ENCODE assay signal across 1 cellular context in the genomic region with DNA sequence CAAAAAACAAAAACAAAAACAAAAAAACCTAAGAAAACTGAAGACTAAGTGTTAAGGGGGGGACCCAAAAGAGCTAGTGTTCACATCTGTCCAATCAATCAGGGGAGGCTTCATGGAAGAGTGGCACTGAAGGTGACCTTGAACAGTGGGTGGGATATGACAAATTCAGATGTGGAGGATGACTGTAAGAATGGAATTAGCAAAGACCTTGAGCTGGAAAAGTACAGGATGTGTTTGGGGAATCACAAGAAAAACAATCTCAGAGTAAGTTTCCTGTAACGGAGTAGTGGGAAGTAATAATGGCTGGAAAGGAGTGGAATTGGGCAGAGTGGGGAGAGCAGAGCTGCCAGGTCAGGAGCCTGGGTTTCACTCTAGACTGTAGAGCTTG.
A peak's percentile ranks its signal among the peaks of the same experiment; 100 is the strongest.
TF ChIP-seq lines count a peak whose summit lies in the region.

No MANE protein-coding gene starts in this region.

TF ChIP-seq in HepG2, 621 proteins besides CTCF, POLR2A, EP300 and RAD21 (continued from another document):
- TF ChIP-seq HOMEZ (CRISPR knock-in tag; IDR thresholded peaks at IDR 0.05; ENCODE audit: low read depth) (peak; percentile 23; the same call in 1 of the 2 replicates), GABPB1 (CRISPR knock-in tag; IDR thresholded peaks at IDR 0.05) (0 out of 2 replicates have a peak, but pooled peaks have one; percentile 1), STAT5B (CRISPR knock-in tag; IDR thresholded peaks at IDR 0.05) (no peak), GATAD1 (CRISPR knock-in tag; IDR thresholded peaks at IDR 0.05) (0 out of 2 replicates have a peak, but pooled peaks have one; percentile 21), ZNF776 (CRISPR knock-in tag; IDR thresholded peaks at IDR 0.05) (no peak), ERF (CRISPR knock-in tag; IDR thresholded peaks at IDR 0.05) (peak; percentile 16; the same call in 1 of the 2 replicates), ZNF792 (CRISPR knock-in tag; IDR thresholded peaks at IDR 0.05) (peak; percentile 19; the same call in 1 of the 2 replicates), MED1 (CRISPR knock-in tag; IDR thresholded peaks at IDR 0.05) (peak; percentile 91), BCL6 (CRISPR knock-in tag; IDR thresholded peaks at IDR 0.05) (no peak), GATAD2A (CRISPR knock-in tag; IDR thresholded peaks at IDR 0.05) (peak; percentile 77; the same call in 1 of the 2 replicates), KAT2B (IDR thresholded peaks at IDR 0.05; ENCODE audit: borderline replicate concordance, low read depth, low read length) (no peak), ZGPAT (CRISPR knock-in tag; IDR thresholded peaks at IDR 0.05) (peak; percentile 19; the same call in 1 of the 2 replicates), ZFP36 (IDR thresholded peaks at IDR 0.05; ENCODE audit: borderline replicate concordance, low read depth, low read length, partially characterized antibody) (peak; percentile 81), ZFX (CRISPR knock-in tag; IDR thresholded peaks at IDR 0.05; ENCODE audit: low read depth) (no peak), SOX13 (IDR thresholded peaks at IDR 0.05) (no peak), SOX13 (CRISPR knock-in tag; conservative IDR thresholded peaks at IDR 0.05 in 1 of 2, IDR thresholded peaks at IDR 0.05 in 1 of 2) (peak in 1 of 2 experiments; percentile 54; a peak in 1 of 4 replicates), MIER3 (CRISPR knock-in tag; IDR thresholded peaks at IDR 0.05; ENCODE audit: borderline replicate concordance) (peak; percentile 50; the same call in 1 of the 2 replicates), HDAC2 (CRISPR knock-in tag; IDR thresholded peaks at IDR 0.05) (peak; percentile 47; the same call in 1 of the 2 replicates), RXRB (CRISPR knock-in tag; IDR thresholded peaks at IDR 0.05; ENCODE audit: borderline replicate concordance) (peak; percentile 48; the same call in 1 of the 2 replicates), RARA (CRISPR knock-in tag; IDR thresholded peaks at IDR 0.05) (peak; percentile 48)
- TF ChIP-seq, protein P1, sequence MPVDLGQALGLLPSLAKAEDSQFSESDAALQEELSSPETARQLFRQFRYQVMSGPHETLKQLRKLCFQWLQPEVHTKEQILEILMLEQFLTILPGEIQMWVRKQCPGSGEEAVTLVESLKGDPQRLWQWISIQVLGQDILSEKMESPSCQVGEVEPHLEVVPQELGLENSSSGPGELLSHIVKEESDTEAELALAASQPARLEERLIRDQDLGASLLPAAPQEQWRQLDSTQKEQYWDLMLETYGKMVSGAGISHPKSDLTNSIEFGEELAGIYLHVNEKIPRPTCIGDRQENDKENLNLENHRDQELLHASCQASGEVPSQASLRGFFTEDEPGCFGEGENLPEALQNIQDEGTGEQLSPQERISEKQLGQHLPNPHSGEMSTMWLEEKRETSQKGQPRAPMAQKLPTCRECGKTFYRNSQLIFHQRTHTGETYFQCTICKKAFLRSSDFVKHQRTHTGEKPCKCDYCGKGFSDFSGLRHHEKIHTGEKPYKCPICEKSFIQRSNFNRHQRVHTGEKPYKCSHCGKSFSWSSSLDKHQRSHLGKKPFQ (CRISPR knock-in tag; IDR thresholded peaks at IDR 0.05; ENCODE audit: insufficient replicate concordance), result peak; percentile 26
- TF ChIP-seq, protein P2, sequence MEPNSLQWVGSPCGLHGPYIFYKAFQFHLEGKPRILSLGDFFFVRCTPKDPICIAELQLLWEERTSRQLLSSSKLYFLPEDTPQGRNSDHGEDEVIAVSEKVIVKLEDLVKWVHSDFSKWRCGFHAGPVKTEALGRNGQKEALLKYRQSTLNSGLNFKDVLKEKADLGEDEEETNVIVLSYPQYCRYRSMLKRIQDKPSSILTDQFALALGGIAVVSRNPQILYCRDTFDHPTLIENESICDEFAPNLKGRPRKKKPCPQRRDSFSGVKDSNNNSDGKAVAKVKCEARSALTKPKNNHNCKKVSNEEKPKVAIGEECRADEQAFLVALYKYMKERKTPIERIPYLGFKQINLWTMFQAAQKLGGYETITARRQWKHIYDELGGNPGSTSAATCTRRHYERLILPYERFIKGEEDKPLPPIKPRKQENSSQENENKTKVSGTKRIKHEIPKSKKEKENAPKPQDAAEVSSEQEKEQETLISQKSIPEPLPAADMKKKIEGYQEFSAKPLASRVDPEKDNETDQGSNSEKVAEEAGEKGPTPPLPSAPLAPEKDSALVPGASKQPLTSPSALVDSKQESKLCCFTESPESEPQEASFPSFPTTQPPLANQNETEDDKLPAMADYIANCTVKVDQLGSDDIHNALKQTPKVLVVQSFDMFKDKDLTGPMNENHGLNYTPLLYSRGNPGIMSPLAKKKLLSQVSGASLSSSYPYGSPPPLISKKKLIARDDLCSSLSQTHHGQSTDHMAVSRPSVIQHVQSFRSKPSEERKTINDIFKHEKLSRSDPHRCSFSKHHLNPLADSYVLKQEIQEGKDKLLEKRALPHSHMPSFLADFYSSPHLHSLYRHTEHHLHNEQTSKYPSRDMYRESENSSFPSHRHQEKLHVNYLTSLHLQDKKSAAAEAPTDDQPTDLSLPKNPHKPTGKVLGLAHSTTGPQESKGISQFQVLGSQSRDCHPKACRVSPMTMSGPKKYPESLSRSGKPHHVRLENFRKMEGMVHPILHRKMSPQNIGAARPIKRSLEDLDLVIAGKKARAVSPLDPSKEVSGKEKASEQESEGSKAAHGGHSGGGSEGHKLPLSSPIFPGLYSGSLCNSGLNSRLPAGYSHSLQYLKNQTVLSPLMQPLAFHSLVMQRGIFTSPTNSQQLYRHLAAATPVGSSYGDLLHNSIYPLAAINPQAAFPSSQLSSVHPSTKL (CRISPR knock-in tag; IDR thresholded peaks at IDR 0.05), result peak; percentile 54; the same call in 1 of the 2 replicates
